ENCODE assay signal across 10 cellular contexts in genomic region chr1:111141245-111141644, GRCh38. TPM values are rescaled to one million over a fixed set of nuclear protein-coding genes. Genes with fewer than 3 reads are reported as not detected.
DNase-seq lines count a peak whose midpoint lies in the region; ATAC-seq, FAIRE-seq and TF ChIP-seq lines count a peak whose summit lies in the region.
"Had no signal": no experiment of that assay in that cellular context is flagged by ENCODE, and none has a peak within 500 bp of the region (broad histone marks: within the 10 kb centered on the region; RNA-seq: fewer than 3 reads in every experiment).

No MANE protein-coding gene starts in this region.

- H3K36me3 ChIP-seq in iPS-15b (ENCODE audit: control insufficient read depth, insufficient read depth, low read length) (no peaks in the 10 kb centered on the region), stomach (peaks cover under 1 to 18% (median 4%) of the 10 kb centered on the region in 4 donors), small intestine (ENCODE audit: control insufficient read depth in 2 of 2, insufficient read depth in 2 of 2, low read length in 2 of 2) (no peaks in the 10 kb centered on the region)

- POLR2A ChIA-PET in activated CD4-positive, alpha-beta T cell treated with anti-CD3 and anti-CD28 coated beads, Interleukin-2, amount 10 ng/mL, durations not matched to agents 7 days and 5 days (lab: Charles Lee): no interaction called here
- POLR2A ChIA-PET in activated CD8-positive, alpha-beta T cell treated with anti-CD3 and anti-CD28 coated beads for 36 hours (lab: Charles Lee): interaction anchor here (0.8 to 2.3 kb wide), 3 partner anchors 46 to 259 kb away, joined by 3 to 18 read pairs (median 5); no protein-coding TSS in a partner anchor

- no peak for FAIRE-seq in small intestine (lab: Jason Lieb, UNC)

- H3K9me3 ChIP-seq in iPS-15b (ENCODE audit: control insufficient read depth, insufficient read depth, low read length) (no peaks in the 10 kb centered on the region), stomach (no peaks in the 10 kb centered on the region), small intestine (ENCODE audit: control insufficient read depth, low read depth) (no peaks in the 10 kb centered on the region)

- H3K27me3 Mint-ChIP-seq in activated CD4-positive, alpha-beta T cell treated with anti-CD3 and anti-CD28 coated beads, Interleukin-2, amount 10 ng/mL, durations not matched to agents 7 days and 5 days: no peaks in the 10 kb centered on the region
- H3K27me3 Mint-ChIP-seq in activated CD8-positive, alpha-beta T cell treated with anti-CD3 and anti-CD28 coated beads for 36 hours: no peaks in the 10 kb centered on the region

- no peak overlapping the region for H3K9ac ChIP-seq in iPS-15b (ENCODE audit: low read depth, low read length)

- H3K27ac ChIP-seq in stomach (peak overlapping the region in 2 of 5 donors; percentile 97), small intestine (ENCODE audit: low read depth in 1 of 2, low read length in 1 of 2) (no peak overlapping the region)

- peak overlapping the region; percentile 63 for H3K27ac Mint-ChIP-seq in activated CD4-positive, alpha-beta T cell treated with anti-CD3 and anti-CD28 coated beads, Interleukin-2, amount 10 ng/mL, durations not matched to agents 7 days and 5 days
- peak overlapping the region; percentile 100 for H3K27ac Mint-ChIP-seq in activated CD8-positive, alpha-beta T cell treated with anti-CD3 and anti-CD28 coated beads for 36 hours

- CTCF ChIA-PET in activated CD4-positive, alpha-beta T cell treated with anti-CD3 and anti-CD28 coated beads, Interleukin-2, amount 10 ng/mL, durations not matched to agents 7 days and 5 days (lab: Charles Lee): interaction anchor here (1.5 kb wide), 1 partner anchor 78 kb away, joined by 4 read pairs; no protein-coding TSS in a partner anchor
- CTCF ChIA-PET in activated CD8-positive, alpha-beta T cell treated with anti-CD3 and anti-CD28 coated beads for 36 hours (lab: Charles Lee): interaction anchor here (0.5 to 2.6 kb wide), 4 partner anchors 14 to 79 kb away, joined by 3 to 8 read pairs (median 4); no protein-coding TSS in a partner anchor

- no peak for ATAC-seq in activated CD8-positive, alpha-beta T cell treated with anti-CD3 and anti-CD28 coated beads for 36 hours
- no peak for ATAC-seq in omental fat pad (ENCODE audit: low FRiP score)

- peak overlapping the region; percentile 93 for H3K4me3 Mint-ChIP-seq in activated CD4-positive, alpha-beta T cell treated with anti-CD3 and anti-CD28 coated beads, Interleukin-2, amount 10 ng/mL, durations not matched to agents 7 days and 5 days
- H3K4me3 Mint-ChIP-seq in activated CD8-positive, alpha-beta T cell treated with anti-CD3 and anti-CD28 coated beads for 36 hours: peak overlapping the region; percentile 99

- DNase-seq in activated CD4-positive, alpha-beta T cell treated with anti-CD3 and anti-CD28 coated beads, Interleukin-2, amount 10 ng/mL, durations not matched to agents 7 days and 5 days: no peak
- DNase-seq in activated CD4-positive, alpha-beta T cell treated with anti-CD3 and anti-CD28 coated beads, Interleukin-2, amount 50 U/mL, for 1 hour: no peak
- DNase-seq in activated CD8-positive, alpha-beta T cell treated with anti-CD3 and anti-CD28 coated beads for 36 hours: no peak
- DNase-seq in stomach: no peak
- DNase-seq in small intestine: no peak
- no peak for DNase-seq in omental fat pad (ENCODE audit: low spot score)
- no peak for DNase-seq in DMS79 (lab: John Stamatoyannopoulos, UW)
- DNase-seq: NCI-H446 treated with DMSO at 0.1 percent for 48 hours; stimulated activated CD4-positive, alpha-beta T cell treated with anti-CD3 and anti-CD28 coated beads, Interleukin-2, amount 100 ng/mL, for 48 hours had no signal

- intact Hi-C loops in activated CD8-positive, alpha-beta T cell treated with anti-CD3 and anti-CD28 coated beads for 36 hours (cut with micrococcal nuclease): no loop called here
- intact Hi-C loops in stomach (cut with DNase I; ENCODE audit: low total_unique reads): no loop called here

- H3K9me3 Mint-ChIP-seq in activated CD4-positive, alpha-beta T cell treated with anti-CD3 and anti-CD28 coated beads, Interleukin-2, amount 10 ng/mL, durations not matched to agents 7 days and 5 days: no peaks in the 10 kb centered on the region
- H3K9me3 Mint-ChIP-seq in activated CD8-positive, alpha-beta T cell treated with anti-CD3 and anti-CD28 coated beads for 36 hours: no peaks in the 10 kb centered on the region

- H3K36me3 Mint-ChIP-seq in activated CD4-positive, alpha-beta T cell treated with anti-CD3 and anti-CD28 coated beads, Interleukin-2, amount 10 ng/mL, durations not matched to agents 7 days and 5 days (ENCODE audit: low read depth): peaks cover 27% of the 10 kb centered on the region
- peaks cover 19% of the 10 kb centered on the region for H3K36me3 Mint-ChIP-seq in activated CD8-positive, alpha-beta T cell treated with anti-CD3 and anti-CD28 coated beads for 36 hours (ENCODE audit: low read depth)

- no peak for TF ChIP-seq POLR2A in stomach (IDR thresholded peaks at IDR 0.05)

- TF ChIP-seq CTCF in activated CD8-positive, alpha-beta T cell treated with anti-CD3 and anti-CD28 coated beads for 36 hours (IDR thresholded peaks at IDR 0.05): no peak
- TF ChIP-seq CTCF in stomach (IDR thresholded peaks at IDR 0.05) (no peak), omental fat pad (IDR thresholded peaks at IDR 0.05) (no peak)

- WGBS in stomach, 5 donors: 14 to 25% (median 17%) methylated on average over 2 of the region's 2 CpGs
- WGBS in small intestine, 3 donors: 9 to 14% (median 13%) methylated on average over 2 of the region's 2 CpGs

- H3K4me1 Mint-ChIP-seq in activated CD4-positive, alpha-beta T cell treated with anti-CD3 and anti-CD28 coated beads, Interleukin-2, amount 10 ng/mL, durations not matched to agents 7 days and 5 days: peaks cover 49% of the 10 kb centered on the region
- H3K4me1 Mint-ChIP-seq in activated CD8-positive, alpha-beta T cell treated with anti-CD3 and anti-CD28 coated beads for 36 hours (ENCODE audit: low read depth): peaks cover 53% of the 10 kb centered on the region

- TF ChIP-seq EP300 in stomach (IDR thresholded peaks at IDR 0.05): no peak

- peaks cover 8% of the 10 kb centered on the region for H3K4me1 ChIP-seq in iPS-15b (ENCODE audit: control insufficient read depth, insufficient read depth, low read length)
- H3K4me1 ChIP-seq in stomach: peaks cover 18 to 52% (median 42%) of the 10 kb centered on the region in 4 donors
- peaks cover 3 to 7% of the 10 kb centered on the region in 2 donors for H3K4me1 ChIP-seq in small intestine (ENCODE audit: control insufficient read depth in 2 of 2, insufficient read depth in 1 of 2, low read depth in 1 of 2, low read length in 1 of 2)

- peak overlapping the region; percentile 93 for H3K4me3 ChIP-seq in iPS-15b (ENCODE audit: low read depth, low read length)
- H3K4me3 ChIP-seq in stomach: peak overlapping the region; percentile 85 to 96 (median 92)
- no peak overlapping the region for H3K4me3 ChIP-seq in small intestine (ENCODE audit: low read depth in 1 of 2, low read length in 2 of 2)

- no peaks in the 10 kb centered on the region for H3K27me3 ChIP-seq in iPS-15b (ENCODE audit: control insufficient read depth, insufficient read depth, low read length)
- H3K27me3 ChIP-seq in stomach: no peaks in the 10 kb centered on the region
- H3K27me3 ChIP-seq in small intestine (ENCODE audit: control insufficient read depth in 2 of 2, insufficient read depth in 2 of 2, low read length in 2 of 2): no peaks in the 10 kb centered on the region

RNA-seq across cellular contexts. Expression of gene CEPT1, which starts 1.2 kb away (rescaled TPM):
- 10 to 100 TPM; 42.1 to 50.2 TPM for total RNA-seq in activated CD4-positive, alpha-beta T cell treated with anti-CD3 and anti-CD28 coated beads, Interleukin-2, amount 10 ng/mL, durations not matched to agents 7 days and 5 days
- total RNA-seq in activated CD8-positive, alpha-beta T cell treated with anti-CD3 and anti-CD28 coated beads for 36 hours: 10 to 100 TPM; 36.0 to 38.6 TPM
- total RNA-seq in stomach: 10 to 100 TPM in 3 of 5 donors, 1 to 10 TPM in 2; 4.6 to 71.4 (median 22.8) TPM
- polyA plus RNA-seq in stomach: 10 to 100 TPM in 2 of 3 donors, 1 to 10 TPM in 1; 6.1 to 16.2 (median 10.8) TPM
- 10 to 100 TPM in 2 of 3 donors, 1 to 10 TPM in 1; 10.0 to 23.2 (median 13.2) TPM for polyA plus RNA-seq in small intestine
- 10 to 100 TPM; 38.6 to 61.0 (median 40.2) TPM for total RNA-seq in omental fat pad

RNA-seq across cellular contexts. Expression of gene DRAM2, which starts 1.4 kb away (rescaled TPM):
- total RNA-seq in activated CD4-positive, alpha-beta T cell treated with anti-CD3 and anti-CD28 coated beads, Interleukin-2, amount 10 ng/mL, durations not matched to agents 7 days and 5 days: 10 to 100 TPM; 29.3 to 37.0 TPM
- total RNA-seq in activated CD8-positive, alpha-beta T cell treated with anti-CD3 and anti-CD28 coated beads for 36 hours: 10 to 100 TPM; 27.5 to 37.2 TPM
- total RNA-seq in stomach: 100 to 1,000 TPM in 1 of 5 donors, 10 to 100 TPM in 2, 1 to 10 TPM in 2; 2.6 to 420 (median 43.1) TPM
- polyA plus RNA-seq in stomach: 10 to 100 TPM; 27.8 to 48.1 (median 31.7) TPM
- 10 to 100 TPM; 37.0 to 41.2 (median 39.3) TPM for polyA plus RNA-seq in small intestine
- 100 to 1,000 TPM in 1 of 4 donors, 10 to 100 TPM in 3; 38.8 to 125 (median 69.9) TPM for total RNA-seq in omental fat pad

RNA-seq across cellular contexts. Expression of gene DENND2D, which starts 59.2 kb away (rescaled TPM):
- total RNA-seq in activated CD4-positive, alpha-beta T cell treated with anti-CD3 and anti-CD28 coated beads, Interleukin-2, amount 10 ng/mL, durations not matched to agents 7 days and 5 days: 100 to 1,000 TPM; 329 to 349 TPM
- 100 to 1,000 TPM; 201 to 208 TPM for total RNA-seq in activated CD8-positive, alpha-beta T cell treated with anti-CD3 and anti-CD28 coated beads for 36 hours
- total RNA-seq in stomach (100 to 1,000 TPM in 1 of 5 donors, 10 to 100 TPM in 4; 24.6 to 121 (median 36.0) TPM), omental fat pad (10 to 100 TPM; 19.5 to 41.7 (median 27.8) TPM)
- polyA plus RNA-seq in stomach (10 to 100 TPM; 35.4 to 48.5 (median 42.9) TPM), small intestine (10 to 100 TPM; 31.3 to 54.6 (median 36.7) TPM)

Comparison
In these comparisons a context has a peak if more than half of its experiments do, and no peak if none do; other contexts are left out.
1. H3K4me3 ChIP-seq: peak in iPS-15b (single experiment) and stomach (4 of 4); none in small intestine (0 of 2).